In the genomic region with DNA sequence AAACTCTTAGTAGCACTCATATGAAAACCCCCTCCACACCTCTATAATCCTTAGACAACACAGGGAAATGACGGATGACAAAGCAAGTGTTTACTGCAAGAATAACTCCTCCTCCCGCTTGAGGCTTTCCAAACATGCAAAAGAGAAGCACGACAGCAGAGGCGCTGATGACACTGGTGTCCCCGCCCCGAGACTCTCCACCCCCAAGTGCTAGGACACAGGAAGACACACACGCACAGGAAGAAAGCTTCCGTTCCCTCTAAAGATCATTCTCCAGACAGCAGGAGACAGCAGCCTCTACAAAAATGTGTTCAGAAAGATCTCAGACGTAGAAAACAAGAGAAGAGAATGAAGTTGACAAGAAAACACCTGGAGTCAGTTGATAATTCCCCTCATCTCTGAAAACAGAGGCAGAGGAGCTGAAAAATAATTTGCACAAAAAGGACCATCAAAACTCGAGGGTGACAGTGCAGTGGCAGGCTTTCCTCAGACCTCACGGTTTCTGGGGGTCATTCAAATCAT, we compare ENCODE assay signal across 8 cellular contexts.
DNase-seq lines count a peak whose midpoint lies in the region; ATAC-seq and TF ChIP-seq lines count a peak whose summit lies in the region.

No MANE protein-coding gene starts in this region.

- H3K9me2 ChIP-seq in Karpas-422 (replicated peaks; ENCODE audit: insufficient read depth, low read length) (no peaks in the 10 kb centered on the region), hepatocyte (replicated peaks; ENCODE audit: insufficient read depth) (no peaks in the 10 kb centered on the region)

- peak overlapping the region; percentile 99 for H2AFZ ChIP-seq in Karpas-422 (ENCODE audit: low read length)
- no peak overlapping the region for H2AFZ ChIP-seq in neural progenitor cell (replicated peaks)
- H2AFZ ChIP-seq in hepatocyte: no peak overlapping the region

- H3K9me3 ChIP-seq in Karpas-422 (ENCODE audit: low read length): no peaks in the 10 kb centered on the region
- no peaks in the 10 kb centered on the region for H3K9me3 ChIP-seq in neural progenitor cell (ENCODE audit: low read depth)
- H3K9me3 ChIP-seq in testis: no peaks in the 10 kb centered on the region
- no peaks in the 10 kb centered on the region for H3K9me3 ChIP-seq in hepatocyte (ENCODE audit: low read depth)

- no peak for TF ChIP-seq POLR2A in testis (IDR thresholded peaks at IDR 0.05)

- peak overlapping the region; percentile 55 for H3K4me3 ChIP-seq in Karpas-422 (ENCODE audit: low read length)
- H3K4me3 ChIP-seq in dorsolateral prefrontal cortex: peak overlapping the region in 14 of 59 donors; percentile 1 to 31 (median 16)
- no peak overlapping the region for H3K4me3 ChIP-seq in neural progenitor cell
- H3K4me3 ChIP-seq in testis: no peak overlapping the region
- H3K4me3 ChIP-seq in hepatocyte: no peak overlapping the region

- peak overlapping the region; percentile 21 for H3K27ac Mint-ChIP-seq in neural progenitor cell

- H3K4me1 ChIP-seq in Karpas-422 (ENCODE audit: low read length): peaks cover 21% of the 10 kb centered on the region
- peaks cover 12% of the 10 kb centered on the region for H3K4me1 ChIP-seq in neural progenitor cell
- H3K4me1 ChIP-seq in testis: peaks cover 9% of the 10 kb centered on the region
- no peaks in the 10 kb centered on the region for H3K4me1 ChIP-seq in hepatocyte (ENCODE audit: insufficient read depth)

- DNase-seq in Karpas-422 (peak; percentile 86), dorsolateral prefrontal cortex (peak in 8 of 10 donors; percentile 49 to 81 (median 66)), neural progenitor cell (ENCODE audit: low spot score) (no peak), testis (peak; percentile 68), hepatocyte (ENCODE audit: low spot score) (no peak)
- peak; percentile 53 to 64 for DNase-seq in activated CD4-positive, alpha-beta T cell treated with anti-CD3 and anti-CD28 coated beads for 4 hours

- peaks cover 28% of the 10 kb centered on the region for H3K4me1 Mint-ChIP-seq in neural progenitor cell

- H3K36me3 Mint-ChIP-seq in neural progenitor cell: peaks cover 16% of the 10 kb centered on the region

- intact Hi-C loops in dorsolateral prefrontal cortex (cut with DNase I) (no loop called here), testis (cut with DNase I; ENCODE audit: low total_unique reads) (no loop called here)

- H3K27me3 Mint-ChIP-seq in neural progenitor cell (ENCODE audit: insufficient read depth, low read depth): peaks cover 6% of the 10 kb centered on the region

- H3K79me2 ChIP-seq in Karpas-422 (ENCODE audit: low read length) (no peaks in the 10 kb centered on the region), neural progenitor cell (ENCODE audit: low read depth) (no peaks in the 10 kb centered on the region), hepatocyte (no peaks in the 10 kb centered on the region)

- H3K9ac ChIP-seq in Karpas-422 (ENCODE audit: low read length) (peak overlapping the region; percentile 61), neural progenitor cell (no peak overlapping the region)

- H3K27me3 ChIP-seq in Karpas-422 (ENCODE audit: low read length): no peaks in the 10 kb centered on the region
- H3K27me3 ChIP-seq in dorsolateral prefrontal cortex: no peaks in the 10 kb centered on the region
- H3K27me3 ChIP-seq in neural progenitor cell: no peaks in the 10 kb centered on the region
- H3K27me3 ChIP-seq in testis: no peaks in the 10 kb centered on the region
- H3K27me3 ChIP-seq in hepatocyte: no peaks in the 10 kb centered on the region

- 69 to 81% methylated on average over 11 of the region's 11 CpGs for WGBS in testis, 2 donors
- WGBS in hepatocyte (ENCODE audit: low lambda C conversion rate, missing lambda C conversion rate): 84% methylated on average over 11 of the region's 11 CpGs

- no peak overlapping the region for H3K27ac ChIP-seq in Karpas-422 (ENCODE audit: low read length)
- H3K27ac ChIP-seq in dorsolateral prefrontal cortex: peak overlapping the region in 45 of 59 donors; percentile 1 to 77 (median 47)
- H3K27ac ChIP-seq in neural progenitor cell: no peak overlapping the region
- no peak overlapping the region for H3K27ac ChIP-seq in testis
- no peak overlapping the region for H3K27ac ChIP-seq in hepatocyte

- H3K36me3 ChIP-seq in Karpas-422 (ENCODE audit: insufficient read depth, low read length): no peaks in the 10 kb centered on the region
- no peaks in the 10 kb centered on the region for H3K36me3 ChIP-seq in neural progenitor cell
- H3K36me3 ChIP-seq in testis (ENCODE audit: low read depth, missing control alignments): no peaks in the 10 kb centered on the region
- no peaks in the 10 kb centered on the region for H3K36me3 ChIP-seq in hepatocyte (replicated peaks; ENCODE audit: insufficient read depth, low read depth)

- H3K4me2 ChIP-seq in Karpas-422 (ENCODE audit: low read depth, low read length, poor library complexity, severe bottlenecking) (peak overlapping the region; percentile 80), neural progenitor cell (no peak overlapping the region), hepatocyte (no peak overlapping the region)

- peaks cover 10% of the 10 kb centered on the region for H3F3A ChIP-seq in neural progenitor cell (ENCODE audit: low read depth)

- H3K9me3 Mint-ChIP-seq in neural progenitor cell: no peaks in the 10 kb centered on the region

- H4K20me1 ChIP-seq in Karpas-422 (ENCODE audit: insufficient read depth, low read depth, low read length): no peaks in the 10 kb centered on the region
- H4K20me1 ChIP-seq in neural progenitor cell (ENCODE audit: low read depth): peaks cover 4% of the 10 kb centered on the region
- H4K20me1 ChIP-seq in hepatocyte (ENCODE audit: insufficient read depth, poor library complexity, severe bottlenecking): no peaks in the 10 kb centered on the region

- TF ChIP-seq CTCF in dorsolateral prefrontal cortex (IDR thresholded peaks at IDR 0.05 in 54 of 56, conservative IDR thresholded peaks at IDR 0.05 in 2 of 56; ENCODE audit: low read depth in 1 of 56, partially characterized antibody in 56 of 56) (no peak), neural progenitor cell (IDR thresholded peaks at IDR 0.05) (no peak), testis (IDR thresholded peaks at IDR 0.05) (no peak), hepatocyte (IDR thresholded peaks at IDR 0.05; ENCODE audit: poor library complexity) (no peak)

- H3K4me3 Mint-ChIP-seq in neural progenitor cell: no peak overlapping the region

- ATAC-seq in GM19043 (IDR thresholded peaks at IDR 0.05; ENCODE audit: low read depth, unreplicated experiment) (peak; percentile 41), GM21360 (IDR thresholded peaks at IDR 0.05; ENCODE audit: unreplicated experiment) (no peak)

Comparison
In these comparisons a context has a peak if more than half of its experiments do, and no peak if none do; other contexts are left out.
1. DNase-seq: peak in Karpas-422 (single experiment), activated CD4-positive, alpha-beta T cell treated with anti-CD3 and anti-CD28 coated beads for 4 hours (2 of 2), dorsolateral prefrontal cortex (8 of 10) and testis (single experiment); none in neural progenitor cell (single experiment) and hepatocyte (single experiment).
2. H3K27ac ChIP-seq: peak in dorsolateral prefrontal cortex (45 of 59); none in Karpas-422 (single experiment), neural progenitor cell (single experiment), testis (0 of 2) and hepatocyte (single experiment).